Comparison of ENCODE assay signal across 1 cellular context in genomic region chr2:74865770-74866674, GRCh38.
TF ChIP-seq lines count a peak whose summit lies in the region.

No MANE protein-coding gene starts in this region.

TF ChIP-seq in HepG2, 621 proteins besides CTCF, POLR2A, EP300 and RAD21 (continued from another document and continues in another):
- no peak for TF ChIP-seq SIX1 (CRISPR knock-in tag; IDR thresholded peaks at IDR 0.05; ENCODE audit: borderline replicate concordance)
- no peak for TF ChIP-seq GPN1 (CRISPR knock-in tag; IDR thresholded peaks at IDR 0.05; ENCODE audit: borderline replicate concordance)
- 0 out of 2 replicates have a peak, but pooled peaks have one; percentile 36 for TF ChIP-seq ISL2 (CRISPR knock-in tag; IDR thresholded peaks at IDR 0.05)
- no peak for TF ChIP-seq BATF2 (CRISPR knock-in tag; IDR thresholded peaks at IDR 0.05)
- TF ChIP-seq TRIM22 (IDR thresholded peaks at IDR 0.05), result no peak
- no peak for TF ChIP-seq ZNF260 (CRISPR knock-in tag; IDR thresholded peaks at IDR 0.05; ENCODE audit: borderline replicate concordance, low read depth)
- TF ChIP-seq ZFY (CRISPR knock-in tag; IDR thresholded peaks at IDR 0.05), result no peak
- no peak for TF ChIP-seq KAT2B (IDR thresholded peaks at IDR 0.05; ENCODE audit: borderline replicate concordance, low read depth, low read length)
- TF ChIP-seq PBX2 (CRISPR knock-in tag; IDR thresholded peaks at IDR 0.05), result no peak
- TF ChIP-seq SNAPC4 (CRISPR knock-in tag; IDR thresholded peaks at IDR 0.05), result no peak
- TF ChIP-seq SMYD3 (CRISPR knock-in tag; IDR thresholded peaks at IDR 0.05), result no peak
- no peak for TF ChIP-seq GLMP (CRISPR knock-in tag; IDR thresholded peaks at IDR 0.05; ENCODE audit: borderline replicate concordance)
- no peak for TF ChIP-seq SP140L (CRISPR knock-in tag; IDR thresholded peaks at IDR 0.05; ENCODE audit: borderline replicate concordance)
- TF ChIP-seq POLR2AphosphoS5 (IDR thresholded peaks at IDR 0.05; ENCODE audit: low read depth, low read length), result peak; percentile 25; the same call in 1 of the 2 replicates
- TF ChIP-seq FOXA3 (CRISPR knock-in tag; IDR thresholded peaks at IDR 0.05), result peak; percentile 42; the same call in 1 of the 2 replicates
- TF ChIP-seq HIVEP1 (CRISPR knock-in tag; IDR thresholded peaks at IDR 0.05), result no peak
- TF ChIP-seq SMAD9 (CRISPR knock-in tag; IDR thresholded peaks at IDR 0.05), result no peak
- no peak for TF ChIP-seq SP2 (CRISPR knock-in tag; IDR thresholded peaks at IDR 0.05)
- no peak for TF ChIP-seq ZBTB14 (CRISPR knock-in tag; IDR thresholded peaks at IDR 0.05)
- 0 out of 2 replicates have a peak, but pooled peaks have one; percentile 7 for TF ChIP-seq IKZF5 (CRISPR knock-in tag; IDR thresholded peaks at IDR 0.05)
- no peak for TF ChIP-seq REL (CRISPR knock-in tag; conservative IDR thresholded peaks at IDR 0.05)
- no peak for TF ChIP-seq ZNF30 (CRISPR knock-in tag; IDR thresholded peaks at IDR 0.05)
- no peak for TF ChIP-seq ZNF318 (CRISPR knock-in tag; IDR thresholded peaks at IDR 0.05)
- no peak for TF ChIP-seq THAP8 (CRISPR knock-in tag; IDR thresholded peaks at IDR 0.05; ENCODE audit: borderline replicate concordance)
- TF ChIP-seq ATRX (CRISPR knock-in tag; IDR thresholded peaks at IDR 0.05; ENCODE audit: borderline replicate concordance), result no peak
- no peak for TF ChIP-seq KDM5B (CRISPR knock-in tag; IDR thresholded peaks at IDR 0.05; ENCODE audit: borderline replicate concordance)
- no peak for TF ChIP-seq PHB2 (IDR thresholded peaks at IDR 0.05; ENCODE audit: partially characterized antibody)
- peak; percentile 74 for TF ChIP-seq PATZ1 (CRISPR knock-in tag; IDR thresholded peaks at IDR 0.05)
- TF ChIP-seq RARA (CRISPR knock-in tag; IDR thresholded peaks at IDR 0.05), result 0 out of 2 replicates have a peak, but pooled peaks have one; percentile 17
- TF ChIP-seq HNF1B (CRISPR knock-in tag; IDR thresholded peaks at IDR 0.05), result no peak
